Comparison of ENCODE assay signal across 11 cellular contexts in genomic region chr16:28595451-28595850, GRCh38. TPM values are rescaled to one million over a fixed set of nuclear protein-coding genes. Genes with fewer than 3 reads are reported as not detected.
"Had no signal": no experiment of that assay in that cellular context is flagged by ENCODE, and none has a peak within 500 bp of the region (broad histone marks: within the 10 kb centered on the region; RNA-seq: fewer than 3 reads in every experiment).

No MANE protein-coding gene starts in this region.

RNA-seq across cellular contexts. Expression of gene SULT1A2, which starts 1.4 kb away (rescaled TPM):
- total RNA-seq: astrocyte, bronchial epithelial cell, LHCN-M2, SK-MEL-5 had no signal

RNA-seq across cellular contexts. Expression of gene NPIPB8, which starts 42.4 kb away (rescaled TPM):
- total RNA-seq: adrenal gland, astrocyte, bronchial epithelial cell, NCI-H460, Right ventricle myocardium inferior, SK-MEL-5 had no signal
- polyA plus RNA-seq: adrenal gland had no signal

RNA-seq across cellular contexts. Expression of gene NUPR1, which starts 56.7 kb away (rescaled TPM):
- total RNA-seq: activated CD4-positive, alpha-beta T cell treated with anti-CD3 and anti-CD28 coated beads for 36 hours; activated CD4-positive, alpha-beta T cell treated with anti-CD3 and anti-CD28 coated beads, Interleukin-2, amount 10 ng/mL, durations not matched to agents 7 days and 5 days; activated CD8-positive, alpha-beta T cell treated with anti-CD3 and anti-CD28 coated beads, Interleukin-2, amount 10 ng/mL, durations not matched to agents 7 days and 5 days; activated T-helper 2 cell treated with anti-CD3 and anti-CD28 coated beads, Interferon-gamma antibody, Interleukin-2, Interleukin-4, amounts not matched to agents 10 μg/mL and 5 μg/mL and 100 μg/mL, durations not matched to agents 14 hours and 24 hours and 36 hours had no signal
